ENCODE assay signal across 16 cellular contexts in genomic region chr1:56377407-56377806, GRCh38.
"Had no signal": no experiment of that assay in that cellular context is flagged by ENCODE, and none has a peak within 500 bp of the region (broad histone marks: within the 10 kb centered on the region; RNA-seq: fewer than 3 reads in every experiment).

No MANE protein-coding gene starts in this region.

- H3K36me3 ChIP-seq: right lobe of liver, tibial artery had no signal

- H3K27me3 Mint-ChIP-seq: activated CD8-positive, alpha-beta memory T cell treated with anti-CD3 and anti-CD28 coated beads, Interleukin-2, amount 10 ng/mL, durations not matched to agents 7 days and 5 days; activated T-cell treated with anti-CD3 and anti-CD28 coated beads, Interleukin-2, amount 50 U/mL, for 24 hours had no signal

- H3K36me3 Mint-ChIP-seq: activated CD8-positive, alpha-beta memory T cell treated with anti-CD3 and anti-CD28 coated beads, Interleukin-2, amount 10 ng/mL, durations not matched to agents 7 days and 5 days; activated naive CD4-positive, alpha-beta T cell treated with anti-CD3 and anti-CD28 coated beads, Interleukin-2, amount 50 U/mL, for 72 hours; immature natural killer cell; natural killer cell had no signal

- H3K27me3 ChIP-seq: right lobe of liver, tibial artery had no signal

- DNase-seq: activated CD4-positive, alpha-beta T cell treated with anti-CD3 and anti-CD28 coated beads, Interleukin-2, amount 50 U/mL, for 48 hours; activated CD4-positive, CD25-positive, alpha-beta regulatory T cell treated with anti-CD3 and anti-CD28 coated beads, Interleukin-2, amount 50 U/mL, for 72 hours; activated CD8-positive, alpha-beta memory T cell treated with anti-CD3 and anti-CD28 coated beads, Interleukin-2, amount 10 ng/mL, durations not matched to agents 7 days and 5 days; activated effector memory CD4-positive, alpha-beta T cell treated with anti-CD3 and anti-CD28 coated beads, Interleukin-2, amount 50 U/mL, for 16 hours; activated T-cell treated with anti-CD3 and anti-CD28 coated beads, Interleukin-2, amount 50 U/mL, for 24 hours; immature natural killer cell; left colon; natural killer cell; posterior cingulate gyrus; right lobe of liver; stimulated activated CD4-positive, alpha-beta T cell treated with anti-CD3 and anti-CD28 coated beads, Interleukin-4, amount 100 ng/mL, for 1 hour; stimulated activated CD8-positive, alpha-beta memory T cell treated with anti-CD3 and anti-CD28 coated beads, Interleukin-4, amount 100 ng/mL, for 48 hours; stimulated activated naive CD8-positive, alpha-beta T cell treated with anti-CD3 and anti-CD28 coated beads, Interleukin-15, Interleukin-2, amounts not matched to agents 100 U/mL and 50 U/mL, for 24 hours had no signal

- H3K4me1 ChIP-seq: right lobe of liver had no signal

- H3K4me3 ChIP-seq: right lobe of liver, tibial artery had no signal

- H3K27ac ChIP-seq: right lobe of liver had no signal

- H3K4me1 Mint-ChIP-seq: activated CD8-positive, alpha-beta memory T cell treated with anti-CD3 and anti-CD28 coated beads, Interleukin-2, amount 10 ng/mL, durations not matched to agents 7 days and 5 days; immature natural killer cell; natural killer cell had no signal

- H3K9me3 ChIP-seq: right lobe of liver, tibial artery had no signal

- H3K27ac Mint-ChIP-seq: activated CD8-positive, alpha-beta memory T cell treated with anti-CD3 and anti-CD28 coated beads, Interleukin-2, amount 10 ng/mL, durations not matched to agents 7 days and 5 days; activated naive CD4-positive, alpha-beta T cell treated with anti-CD3 and anti-CD28 coated beads, Interleukin-2, amount 50 U/mL, for 72 hours; activated T-cell treated with anti-CD3 and anti-CD28 coated beads, Interleukin-2, amount 50 U/mL, for 24 hours; immature natural killer cell; natural killer cell had no signal

- H3K4me3 Mint-ChIP-seq: activated CD8-positive, alpha-beta memory T cell treated with anti-CD3 and anti-CD28 coated beads, Interleukin-2, amount 10 ng/mL, durations not matched to agents 7 days and 5 days; activated T-cell treated with anti-CD3 and anti-CD28 coated beads, Interleukin-2, amount 50 U/mL, for 24 hours; immature natural killer cell; natural killer cell had no signal

- H3K9me3 Mint-ChIP-seq: activated naive CD4-positive, alpha-beta T cell treated with anti-CD3 and anti-CD28 coated beads, Interleukin-2, amount 50 U/mL, for 72 hours; activated T-cell treated with anti-CD3 and anti-CD28 coated beads, Interleukin-2, amount 50 U/mL, for 24 hours; immature natural killer cell; natural killer cell had no signal

- ATAC-seq: activated CD8-positive, alpha-beta memory T cell treated with anti-CD3 and anti-CD28 coated beads, Interleukin-2, amount 10 ng/mL, durations not matched to agents 7 days and 5 days; activated naive CD4-positive, alpha-beta T cell treated with anti-CD3 and anti-CD28 coated beads, Interleukin-2, amount 50 U/mL, for 72 hours; esophagus mucosa; left colon; natural killer cell; right lobe of liver; stimulated activated naive CD8-positive, alpha-beta T cell treated with anti-CD3 and anti-CD28 coated beads, Interleukin-15, Interleukin-2, amounts not matched to agents 100 U/mL and 50 U/mL, for 24 hours had no signal
